ENCODE assay signal across 8 cellular contexts in genomic region chr6:121437861-121438651, GRCh38. TPM values are rescaled to one million over a fixed set of nuclear protein-coding genes. Genes with fewer than 3 reads are reported as not detected.
DNase-seq lines count a peak whose midpoint lies in the region; ATAC-seq, FAIRE-seq and TF ChIP-seq lines count a peak whose summit lies in the region.

No MANE protein-coding gene starts in this region.

- peak overlapping the region; percentile 79 for H3K4ac ChIP-seq in H1 (replicated peaks; ENCODE audit: insufficient read length, low read depth, low read length)

- peak overlapping the region; percentile 40 for H2BK120ac ChIP-seq in H1 (replicated peaks; ENCODE audit: low read depth, low read length)

- H3K14ac ChIP-seq in H1 (ENCODE audit: insufficient read length), result no peak overlapping the region

- no peak for ATAC-seq in GM18861 (IDR thresholded peaks at IDR 0.05; ENCODE audit: unreplicated experiment)

- H3K23me2 ChIP-seq in H1 (ENCODE audit: low read depth, low read length), result peaks cover 9% of the 10 kb centered on the region

- TF ChIP-seq CTCF in H1 (IDR thresholded peaks at IDR 0.05; ENCODE audit: control extremely low read depth in 1 of 3, insufficient read depth in 1 of 3, low read depth in 1 of 3, low read length in 3 of 3), result no peak

- H2BK15ac ChIP-seq in H1 (ENCODE audit: low read length), result no peak overlapping the region

- peak overlapping the region; percentile 87 for H3K56ac ChIP-seq in H1 (replicated peaks; ENCODE audit: insufficient read length, low read depth, low read length)

- TF ChIP-seq POLR2A in H1 (IDR thresholded peaks at IDR 0.05; ENCODE audit: control extremely low read depth in 1 of 2, low read depth in 2 of 2, low read length in 2 of 2) (peak; percentile 84 to 98), GM12892 (IDR thresholded peaks at IDR 0.05; ENCODE audit: low read depth, low read length) (no peak), H54 (IDR thresholded peaks at IDR 0.05; ENCODE audit: low read depth, low read length) (no peak)

- H3K9me3 ChIP-seq in MG63 (no peaks in the 10 kb centered on the region), H1 (ENCODE audit: insufficient read depth in 2 of 2, low read depth in 1 of 2, low read length in 1 of 2) (no peaks in the 10 kb centered on the region), mucosa of rectum (ENCODE audit: control insufficient read depth in 2 of 2, low read length in 2 of 2) (no peaks in the 10 kb centered on the region)

- no peaks in the 10 kb centered on the region for H3K36me3 ChIP-seq in ACC112 (ENCODE audit: insufficient read depth, low read length)
- H3K36me3 ChIP-seq in MG63, result no peaks in the 10 kb centered on the region
- peaks cover 0 to 46% (median 6%) of the 10 kb centered on the region in 4 experiments; a peak in 3 of 8 replicates for H3K36me3 ChIP-seq in H1 (ENCODE audit: control insufficient read depth in 2 of 4, insufficient read depth in 4 of 4, low read length in 3 of 4)
- no peaks in the 10 kb centered on the region for H3K36me3 ChIP-seq in mucosa of rectum (ENCODE audit: control insufficient read depth in 2 of 2, insufficient read depth in 2 of 2, low read length in 2 of 2)

- peaks cover 12 to 18% of the 10 kb centered on the region in 2 experiments for H4K20me1 ChIP-seq in H1 (replicated peaks in 1 of 2; ENCODE audit: control insufficient read depth in 1 of 2, insufficient read depth in 2 of 2, low read length in 2 of 2)

- no peak overlapping the region for H4K8ac ChIP-seq in H1 (ENCODE audit: extremely low read depth, insufficient read depth, low read length)

- H3K23ac ChIP-seq in H1 (ENCODE audit: insufficient read length), result no peak overlapping the region

- no peaks in the 10 kb centered on the region for H3K27me3 ChIP-seq in ACC112 (ENCODE audit: insufficient read depth, low read length)
- no peaks in the 10 kb centered on the region for H3K27me3 ChIP-seq in MG63
- no peaks in the 10 kb centered on the region for H3K27me3 ChIP-seq in H1 (replicated peaks in 1 of 4; ENCODE audit: control insufficient read depth in 3 of 4, extremely low read depth in 1 of 4, insufficient read depth in 3 of 4, low read length in 3 of 4)
- H3K27me3 ChIP-seq in mucosa of rectum (ENCODE audit: control insufficient read depth in 2 of 2, insufficient read depth in 2 of 2, low read length in 2 of 2), result peaks cover 15 to 21% of the 10 kb centered on the region in 2 donors

- no peak for TF ChIP-seq RAD21 in H1 (IDR thresholded peaks at IDR 0.05 in 1 of 2, conservative IDR thresholded peaks at IDR 0.05 in 1 of 2; ENCODE audit: low read depth in 2 of 2, low read length in 2 of 2)

- peak overlapping the region; percentile 77; the same call in 1 of the 2 replicates for H2BK12ac ChIP-seq in H1 (ENCODE audit: low read depth, low read length)

- H3K4me3 ChIP-seq in ACC112 (ENCODE audit: low read depth, low read length) (peak overlapping the region; percentile 93), MG63 (peak overlapping the region; percentile 66), H1 (ENCODE audit: extremely low read depth in 1 of 4, insufficient read depth in 2 of 4, low read depth in 3 of 4, low read length in 4 of 4) (peak overlapping the region; percentile 85 to 94 (median 92)), mucosa of rectum (ENCODE audit: low read length in 2 of 2) (peak overlapping the region; percentile 50 to 78)

- CTCF ChIA-PET in H1 (lab: Charles Lee; ENCODE audit: partially characterized antibody), result interaction anchor here (0.7 to 1.6 kb wide), 3 partner anchors 85 to 411 kb away, joined by 3 to 7 read pairs (median 3); no protein-coding TSS in a partner anchor

- peak overlapping the region; percentile 81 to 94 (median 90) for H3K9ac ChIP-seq in H1 (replicated peaks in 1 of 4; ENCODE audit: extremely low read depth in 1 of 4, low read depth in 3 of 4, low read length in 3 of 4)
- H3K9ac ChIP-seq in mucosa of rectum (ENCODE audit: low read depth in 1 of 2, low read length in 2 of 2), result peak overlapping the region; percentile 14 to 62

- H3K79me2 ChIP-seq in ACC112 (ENCODE audit: control insufficient read depth, insufficient read depth, low read length, unreplicated experiment) (peaks cover 74% of the 10 kb centered on the region), H1 (ENCODE audit: control insufficient read depth in 1 of 2, insufficient read depth in 2 of 2, low read length in 2 of 2) (peaks cover 50 to 99% of the 10 kb centered on the region in 2 experiments)

- H4K5ac ChIP-seq in H1 (ENCODE audit: insufficient read length, low read depth, low read length), result peak overlapping the region; percentile 85

- no peak overlapping the region for H4K91ac ChIP-seq in H1 (replicated peaks; ENCODE audit: insufficient read length, low read length)

- no peak overlapping the region for H2BK20ac ChIP-seq in H1 (ENCODE audit: low read length)

- FAIRE-seq in H1 (lab: Jason Lieb, UNC) (peak; percentile 99), GM12892 (lab: Jason Lieb, UNC) (no peak), H54 (lab: Jason Lieb, UNC) (no peak)

- H3K4me2 ChIP-seq in H1 (ENCODE audit: insufficient read depth in 1 of 2, low read depth in 2 of 2, low read length in 2 of 2), result peak overlapping the region; percentile 79 to 80

- peaks cover 40% of the 10 kb centered on the region for H3K4me1 ChIP-seq in ACC112 (ENCODE audit: control insufficient read depth, insufficient read depth, low read length, unreplicated experiment)
- peaks cover 0 to 25% (median 9%) of the 10 kb centered on the region in 4 experiments; a peak in 6 of 7 replicates for H3K4me1 ChIP-seq in H1 (replicated peaks in 1 of 4; ENCODE audit: control insufficient read depth in 3 of 4, insufficient read depth in 4 of 4, low read length in 3 of 4)
- peaks cover 2 to 6% of the 10 kb centered on the region in 2 donors for H3K4me1 ChIP-seq in mucosa of rectum (ENCODE audit: control insufficient read depth in 2 of 2, insufficient read depth in 2 of 2, low read length in 2 of 2)

- H2BK5ac ChIP-seq in H1 (ENCODE audit: low read depth, low read length), result peak overlapping the region; percentile 91

- H3K18ac ChIP-seq in H1 (ENCODE audit: extremely low read depth, low read length), result peak overlapping the region; percentile 96; the same call in 1 of the 2 replicates

- POLR2A ChIA-PET in H1 (lab: Charles Lee; ENCODE audit: partially characterized antibody), result interaction anchor here (0.6 to 6.7 kb wide), 18 partner anchors 10 to 847 kb away, joined by 3 to 63 read pairs (median 4); no protein-coding TSS in a partner anchor

- DNase-seq in MG63, result no peak
- DNase-seq in H1 (ENCODE audit: low read depth in 1 of 2, low spot score in 2 of 2), result no peak
- DNase-seq in GM12892 (ENCODE audit: insufficient read length), result no peak
- DNase-seq in H54 (ENCODE audit: insufficient read length, low spot score), result no peak
- DNase-seq in stimulated activated CD4-positive, alpha-beta T cell treated with anti-CD3 and anti-CD28 coated beads, Interleukin-12 subunit alpha, Interleukin-12 subunit beta, amount 100 ng/mL, for 4 hours, result no peak

- H3K27ac ChIP-seq in ACC112 (ENCODE audit: low read depth, low read length) (peak overlapping the region; percentile 80), H1 (ENCODE audit: low read depth, low read length) (peak overlapping the region; percentile 91), mucosa of rectum (ENCODE audit: low read depth in 2 of 2, low read length in 2 of 2) (peak overlapping the region; percentile 55 to 56)

- peak overlapping the region; percentile 51 for H2AFZ ChIP-seq in ACC112 (ENCODE audit: low read length, unreplicated experiment)
- no peak overlapping the region for H2AFZ ChIP-seq in H1 (ENCODE audit: low read length)

- H2AK5ac ChIP-seq in H1 (ENCODE audit: low read depth, low read length), result peak overlapping the region; percentile 57; the same call in 1 of the 2 replicates

- 1% methylated on average over 17 of the region's 17 CpGs; no CpG with 5 or more reads in 1 of the 2 experiments for WGBS in H1 (ENCODE audit: extremely low coverage in 1 of 2, insufficient coverage in 1 of 2, insufficient read length in 1 of 2, insufficient replicate concordance in 2 of 2, low coverage in 1 of 2, low lambda C conversion rate in 2 of 2, missing lambda C conversion rate in 1 of 2), 2 experiments

- TF ChIP-seq EP300 in H1 (IDR thresholded peaks at IDR 0.05; ENCODE audit: borderline replicate concordance in 1 of 2, low read depth in 2 of 2, low read length in 2 of 2), result peak in 1 of 2 experiments; percentile 87; a peak in 1 of 3 replicates

- H3K79me1 ChIP-seq in H1 (ENCODE audit: low read depth, low read length), result no peaks in the 10 kb centered on the region

TF ChIP-seq in H1, 55 proteins besides CTCF, POLR2A, EP300 and RAD21 (continues in another document):
- TF ChIP-seq CEBPB (IDR thresholded peaks at IDR 0.05; ENCODE audit: low read depth, low read length) (peak; percentile 37; the same call in 1 of the 2 replicates), MAX (IDR thresholded peaks at IDR 0.05) (0 out of 2 replicates have a peak, but pooled peaks have one; percentile 19), ASH2L (IDR thresholded peaks at IDR 0.05; ENCODE audit: low read length) (no peak), GTF2F1 (IDR thresholded peaks at IDR 0.05; ENCODE audit: borderline replicate concordance, low read depth, low read length) (no peak), CREB1 (IDR thresholded peaks at IDR 0.05) (no peak), GABPA (IDR thresholded peaks at IDR 0.05; ENCODE audit: borderline replicate concordance, insufficient read depth, low read length) (no peak), HDAC2 (IDR thresholded peaks at IDR 0.05; ENCODE audit: borderline replicate concordance in 1 of 2, low read depth in 2 of 2, low read length in 2 of 2) (peak in 1 of 2 experiments; percentile 87; a peak in 1 of 4 replicates), KDM1A (IDR thresholded peaks at IDR 0.05; ENCODE audit: borderline replicate concordance, low read length) (peak; percentile 25; the same call in 1 of the 2 replicates), SP1 (IDR thresholded peaks at IDR 0.05; ENCODE audit: low read depth, low read length) (peak; percentile 68)

RNA-seq across cellular contexts. Expression of gene GJA1, which starts 2.6 kb away (rescaled TPM):
- total RNA-seq in MG63 (2014; rRNA removed; shearing (Covaris generic); ENCODE audit: low replicate concordance), result 12.2 and 20.6 TPM in 2 replicates
- total RNA-seq in H1 (2021; fragmentation: NEBNext Ultra II Directional; extraction: Animal tissue kit (Norgen Biotek cat#: 25700)), result 775 and 795 TPM in 2 replicates
- polyA plus RNA-seq in H1 (2011; rRNA removed), result 289 and 468 TPM in 2 replicates
- polyA plus RNA-seq in H1 (2011; cell fraction: cytosol; rRNA removed), result 505 TPM
- 212 TPM for polyA plus RNA-seq in H1 (2011; cell fraction: nucleus; rRNA removed)
- 544 to 757 TPM (median 618 TPM) in 4 replicates for polyA plus RNA-seq in H1 (2012, experiment 1 of 2)
- 50.8 TPM for polyA plus RNA-seq in H1 (2012, experiment 2 of 2)
- polyA plus RNA-seq in H1 (2013, experiment 1 of 2), result 1,264 TPM
- polyA plus RNA-seq in H1 (2013, experiment 2 of 2), result 1,314 TPM
- polyA minus RNA-seq in H1 (2011; rRNA and poly(A)+ RNA removed), result 852 and 1,009 TPM in 2 replicates
- 396 TPM for polyA minus RNA-seq in H1 (2011; cell fraction: cytosol; rRNA and poly(A)+ RNA removed)
- polyA minus RNA-seq in H1 (2011; cell fraction: nucleus; rRNA and poly(A)+ RNA removed), result 233 TPM
- polyA plus RNA-seq in GM12892 (2012; ENCODE audit: missing spikeins), result not detected

Comparison
In these comparisons a context has a peak if more than half of its experiments do, and no peak if none do; other contexts are left out.
1. POLR2A ChIP-seq: peak in H1 (2 of 2); none in GM12892 (single experiment) and H54 (single experiment).
2. RNA of gene GJA1, which starts 2.6 kb away (total RNA-seq): 775 to 795 TPM in H1; 12.2 to 20.6 TPM in MG63; every median in the first group is over 10 times any median in the second.
3. Peak in every context shown above with its lines, with median percentiles within 50 percentile points of each other: H3K27ac ChIP-seq and H3K4me3 ChIP-seq.